20 cellular contexts compared by ENCODE assay signal in genomic region chr5:54990751-54991349, GRCh38. TPM values are rescaled to one million over a fixed set of nuclear protein-coding genes. Genes with fewer than 3 reads are reported as not detected.
DNase-seq lines count a peak whose midpoint lies in the region; ATAC-seq and TF ChIP-seq lines count a peak whose summit lies in the region.
"Had no signal": no experiment of that assay in that cellular context is flagged by ENCODE, and none has a peak within 500 bp of the region (broad histone marks: within the 10 kb centered on the region; RNA-seq: fewer than 3 reads in every experiment).

No MANE protein-coding gene starts in this region.

- peak overlapping the region; percentile 70 for H2AFZ ChIP-seq in ACC112 (ENCODE audit: low read length, unreplicated experiment)

- in situ Hi-C loops in astrocyte of the spinal cord (cut with HindIII; ENCODE audit: low sequenced_read_pairs): no loop called here

- H3K27me3 ChIP-seq in ACC112 (ENCODE audit: insufficient read depth, low read length): no peaks in the 10 kb centered on the region
- H3K27me3 ChIP-seq: ovary, thyroid gland had no signal

- no peak overlapping the region for H3K27ac Mint-ChIP-seq in activated CD8-positive, alpha-beta memory T cell treated with anti-CD3 and anti-CD28 coated beads, Interleukin-2, amount 10 ng/mL, durations not matched to agents 7 days and 5 days
- H3K27ac Mint-ChIP-seq: activated naive CD4-positive, alpha-beta T cell treated with anti-CD3 and anti-CD28 coated beads, Interleukin-2, amount 10 ng/mL, durations not matched to agents 7 days and 5 days; IgD-negative memory B cell had no signal

- no peaks in the 10 kb centered on the region for H3K79me2 ChIP-seq in ACC112 (ENCODE audit: control insufficient read depth, insufficient read depth, low read length, unreplicated experiment)

- H3K4me1 ChIP-seq in ACC112 (ENCODE audit: control insufficient read depth, insufficient read depth, low read length, unreplicated experiment): peaks cover 41% of the 10 kb centered on the region
- H3K4me1 ChIP-seq: A549 had no signal

- H3K36me3 ChIP-seq in ACC112 (ENCODE audit: insufficient read depth, low read length): no peaks in the 10 kb centered on the region
- H3K36me3 ChIP-seq: ovary, thyroid gland had no signal

- H3K27me3 Mint-ChIP-seq in activated CD8-positive, alpha-beta memory T cell treated with anti-CD3 and anti-CD28 coated beads, Interleukin-2, amount 10 ng/mL, durations not matched to agents 7 days and 5 days: peaks cover 3% of the 10 kb centered on the region

- CTCF ChIA-PET in activated CD8-positive, alpha-beta memory T cell treated with anti-CD3 and anti-CD28 coated beads, Interleukin-2, amount 10 ng/mL, durations not matched to agents 7 days and 5 days (lab: Charles Lee): interaction anchor here (1.6 to 2.2 kb wide), 2 partner anchors 46 to 155 kb away, joined by 3 to 7 read pairs; no protein-coding TSS in a partner anchor

- H3K27ac ChIP-seq in ACC112 (ENCODE audit: low read depth, low read length): peak overlapping the region; percentile 52
- H3K27ac ChIP-seq: A549, ovary, thyroid gland had no signal

- no peak overlapping the region for H3K4me3 ChIP-seq in ACC112 (ENCODE audit: low read depth, low read length)
- no peak overlapping the region for H3K4me3 ChIP-seq in astrocyte of the spinal cord (ENCODE audit: low read depth, low read length)
- H3K4me3 ChIP-seq: A549, ovary, thyroid gland had no signal

- H3K4me1 Mint-ChIP-seq in activated CD8-positive, alpha-beta memory T cell treated with anti-CD3 and anti-CD28 coated beads, Interleukin-2, amount 10 ng/mL, durations not matched to agents 7 days and 5 days: peaks cover 44% of the 10 kb centered on the region
- H3K4me1 Mint-ChIP-seq: IgD-negative memory B cell had no signal

- TF ChIP-seq CTCF in astrocyte of the spinal cord (IDR thresholded peaks at IDR 0.05; ENCODE audit: low read depth, low read length): no peak

- no peak overlapping the region for H3K4me3 Mint-ChIP-seq in activated CD8-positive, alpha-beta memory T cell treated with anti-CD3 and anti-CD28 coated beads, Interleukin-2, amount 10 ng/mL, durations not matched to agents 7 days and 5 days
- H3K4me3 Mint-ChIP-seq: activated naive CD4-positive, alpha-beta T cell treated with anti-CD3 and anti-CD28 coated beads, Interleukin-2, amount 10 ng/mL, durations not matched to agents 7 days and 5 days; IgD-negative memory B cell had no signal

- H3K9me3 Mint-ChIP-seq in activated CD8-positive, alpha-beta memory T cell treated with anti-CD3 and anti-CD28 coated beads, Interleukin-2, amount 10 ng/mL, durations not matched to agents 7 days and 5 days (ENCODE audit: low read depth): no peaks in the 10 kb centered on the region
- H3K9me3 Mint-ChIP-seq: IgD-negative memory B cell had no signal

- TF ChIP-seq POLR2A in GM18505 (IDR thresholded peaks at IDR 0.05; ENCODE audit: borderline replicate concordance, extremely low read depth, insufficient read depth, insufficient read length): no peak

- H3K36me3 Mint-ChIP-seq in activated CD8-positive, alpha-beta memory T cell treated with anti-CD3 and anti-CD28 coated beads, Interleukin-2, amount 10 ng/mL, durations not matched to agents 7 days and 5 days: peaks cover 7% of the 10 kb centered on the region

- DNase-seq in HPDE6-E6E7 (ENCODE audit: extremely low spot score) (peak; percentile 23), astrocyte of the spinal cord (ENCODE audit: low read depth, low spot score) (peak; percentile 66), iris pigment epithelial cell (ENCODE audit: low read depth) (peak; percentile 86), Ammon's horn (ENCODE audit: low spot score) (no peak)
- no peak for DNase-seq in activated CD8-positive, alpha-beta memory T cell treated with anti-CD3 and anti-CD28 coated beads, Interleukin-2, amount 10 ng/mL, durations not matched to agents 7 days and 5 days
- DNase-seq: activated naive CD4-positive, alpha-beta T cell treated with anti-CD3 and anti-CD28 coated beads, Interleukin-2, amount 10 ng/mL, durations not matched to agents 7 days and 5 days; DMS153; midbrain; NCI-H1417 treated with DMSO at 0.1 percent for 48 hours; NCI-H82; ovary; SIG-M5; stimulated activated CD4-positive, alpha-beta T cell treated with anti-CD3 and anti-CD28 coated beads, Interleukin-15, amount 100 ng/mL, for 24 hours; thyroid gland had no signal

- ATAC-seq in GM18505 (IDR thresholded peaks at IDR 0.05; ENCODE audit: unreplicated experiment): no peak
- ATAC-seq in activated CD8-positive, alpha-beta memory T cell treated with anti-CD3 and anti-CD28 coated beads, Interleukin-2, amount 10 ng/mL, durations not matched to agents 7 days and 5 days: no peak
- ATAC-seq in HG03025 (IDR thresholded peaks at IDR 0.05; ENCODE audit: low FRiP score, unreplicated experiment): no peak
- ATAC-seq: A549 had no signal

RNA-seq across cellular contexts. Expression of gene ESM1, which starts 5.5 kb away (rescaled TPM):
- under 1 TPM; 0.21 to 0.38 TPM for total RNA-seq in activated CD8-positive, alpha-beta memory T cell treated with anti-CD3 and anti-CD28 coated beads, Interleukin-2, amount 10 ng/mL, durations not matched to agents 7 days and 5 days

RNA-seq across cellular contexts. Expression of gene GZMK, which starts 33.2 kb away (rescaled TPM):
- 10 to 100 TPM in 1 of 2 experiments, 1 to 10 TPM in 1; 5.8 to 16.6 TPM for total RNA-seq in activated CD8-positive, alpha-beta memory T cell treated with anti-CD3 and anti-CD28 coated beads, Interleukin-2, amount 10 ng/mL, durations not matched to agents 7 days and 5 days
- total RNA-seq: cerebellum had no signal

Comparison
In these comparisons a context has a peak if more than half of its experiments do, and no peak if none do; other contexts are left out.
1. DNase-seq: peak in HPDE6-E6E7 (single experiment), astrocyte of the spinal cord (single experiment) and iris pigment epithelial cell (single experiment); none in Ammon's horn (single experiment) and activated CD8-positive, alpha-beta memory T cell treated with anti-CD3 and anti-CD28 coated beads, Interleukin-2, amount 10 ng/mL, durations not matched to agents 7 days and 5 days (single experiment).